In the genomic region with DNA sequence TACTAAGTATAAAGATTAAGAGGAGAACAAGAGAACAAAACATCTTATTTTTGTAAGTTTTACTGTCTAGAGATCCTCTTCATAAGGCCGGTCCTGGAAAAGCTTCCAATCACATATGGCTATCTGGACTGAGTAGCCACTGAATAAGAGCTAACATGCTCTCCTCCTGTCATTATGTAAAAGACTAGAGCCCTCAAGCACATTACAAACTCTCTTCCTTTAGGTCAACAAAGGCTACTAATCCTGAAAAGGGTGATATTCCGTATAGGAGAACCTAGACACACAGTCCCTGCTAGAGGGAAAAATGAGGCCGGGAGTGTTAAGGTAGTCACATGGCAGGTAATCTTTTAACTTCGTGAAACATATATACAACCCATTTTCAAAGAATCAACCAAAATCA, we compare ENCODE assay signal across 19 cellular contexts.
DNase-seq lines count a peak whose midpoint lies in the region; ATAC-seq and TF ChIP-seq lines count a peak whose summit lies in the region.
"Had no signal": no experiment of that assay in that cellular context is flagged by ENCODE, and none has a peak within 500 bp of the region (broad histone marks: within the 10 kb centered on the region; RNA-seq: fewer than 3 reads in every experiment).

No MANE protein-coding gene starts in this region.

- no peaks in the 10 kb centered on the region for H3K79me2 ChIP-seq in hepatocyte
- H3K79me2 ChIP-seq in smooth muscle cell (ENCODE audit: low read depth), result no peaks in the 10 kb centered on the region

- H3K36me3 Mint-ChIP-seq in mesothelial cell of epicardium, result no peaks in the 10 kb centered on the region
- H3K36me3 Mint-ChIP-seq: CD8-positive, alpha-beta T cell had no signal

- peak; percentile 12 to 75 for DNase-seq in HAP-1 (ENCODE audit: low spot score in 2 of 2)
- no peak for DNase-seq in hepatocyte (ENCODE audit: low spot score)
- DNase-seq in mesothelial cell of epicardium (ENCODE audit: low spot score in 2 of 2, unreplicated experiment in 2 of 2), result no peak
- no peak for DNase-seq in smooth muscle cell (lab: John Stamatoyannopoulos, UW; ENCODE audit: unreplicated experiment)
- DNase-seq in MG63, result no peak
- DNase-seq: AML-193; Caco-2; Calu3; CD4-positive, alpha-beta T cell; CD8-positive, alpha-beta T cell; DMS79 treated with DMSO at 0.1 percent for 48 hours; GF-D8 had no signal

- H3K4me1 ChIP-seq in HAP-1 (peaks cover 12% of the 10 kb centered on the region), hepatocyte (ENCODE audit: insufficient read depth) (no peaks in the 10 kb centered on the region), smooth muscle cell (ENCODE audit: low read depth) (no peaks in the 10 kb centered on the region)
- H3K4me1 ChIP-seq: A549; BLaER1 treated with 17β-estradiol and CSF1 and Interleukin-3, amounts not matched to agents 10 nM and 100 nM had no signal

- H3K4me1 Mint-ChIP-seq in mesothelial cell of epicardium, result peaks cover 17% of the 10 kb centered on the region
- H3K4me1 Mint-ChIP-seq: B cell had no signal

- no peak overlapping the region for H3K4me3 Mint-ChIP-seq in mesothelial cell of epicardium
- H3K4me3 Mint-ChIP-seq: B cell; CD4-positive, alpha-beta T cell; CD8-positive, alpha-beta T cell had no signal

- peak overlapping the region; percentile 30 for H3K27ac Mint-ChIP-seq in mesothelial cell of epicardium
- H3K27ac Mint-ChIP-seq: B cell; CD4-positive, alpha-beta T cell; CD8-positive, alpha-beta T cell had no signal

- peak overlapping the region; percentile 5 for H2AFZ ChIP-seq in hepatocyte
- no peak overlapping the region for H2AFZ ChIP-seq in smooth muscle cell (ENCODE audit: low read depth)

- 58% methylated on average over 4 of the region's 4 CpGs for WGBS in hepatocyte (ENCODE audit: low lambda C conversion rate, missing lambda C conversion rate)
- 84% methylated on average over 4 of the region's 4 CpGs for whole genome bisulfite sequencing in smooth muscle cell (ENCODE audit: low lambda C conversion rate)

- H3K4me2 ChIP-seq in hepatocyte, result no peak overlapping the region
- peak overlapping the region; percentile 21 for H3K4me2 ChIP-seq in smooth muscle cell
- H3K4me2 ChIP-seq: A549; BLaER1 treated with 17β-estradiol and CSF1 and Interleukin-3, amounts not matched to agents 10 nM and 100 nM had no signal

- H3K36me3 ChIP-seq in HAP-1 (replicated peaks) (no peaks in the 10 kb centered on the region), hepatocyte (replicated peaks; ENCODE audit: insufficient read depth, low read depth) (no peaks in the 10 kb centered on the region), smooth muscle cell (ENCODE audit: low read depth) (no peaks in the 10 kb centered on the region), MG63 (no peaks in the 10 kb centered on the region)
- H3K36me3 ChIP-seq: BLaER1 treated with 17β-estradiol and CSF1 and Interleukin-3, amounts not matched to agents 10 nM and 100 nM had no signal

- H4K20me1 ChIP-seq in hepatocyte (ENCODE audit: insufficient read depth, poor library complexity, severe bottlenecking) (no peaks in the 10 kb centered on the region), smooth muscle cell (ENCODE audit: low read depth) (no peaks in the 10 kb centered on the region)
- H4K20me1 ChIP-seq: BLaER1 treated with 17β-estradiol and CSF1 and Interleukin-3, amounts not matched to agents 10 nM and 100 nM had no signal

- H3K9me3 ChIP-seq in HAP-1, result no peaks in the 10 kb centered on the region
- H3K9me3 ChIP-seq in hepatocyte (ENCODE audit: low read depth), result no peaks in the 10 kb centered on the region
- no peaks in the 10 kb centered on the region for H3K9me3 ChIP-seq in smooth muscle cell (replicated peaks; ENCODE audit: low read depth)
- no peaks in the 10 kb centered on the region for H3K9me3 ChIP-seq in MG63
- H3K9me3 ChIP-seq: A549; BLaER1 treated with 17β-estradiol and CSF1 and Interleukin-3, amounts not matched to agents 10 nM and 100 nM; Caco-2 had no signal

- H3K27me3 ChIP-seq in HAP-1 (ENCODE audit: low read depth), result no peaks in the 10 kb centered on the region
- H3K27me3 ChIP-seq in hepatocyte, result no peaks in the 10 kb centered on the region
- H3K27me3 ChIP-seq in smooth muscle cell (ENCODE audit: low read depth), result no peaks in the 10 kb centered on the region
- H3K27me3 ChIP-seq in MG63, result no peaks in the 10 kb centered on the region
- H3K27me3 ChIP-seq: BLaER1 treated with 17β-estradiol and CSF1 and Interleukin-3, amounts not matched to agents 10 nM and 100 nM had no signal

- no peaks in the 10 kb centered on the region for H3K9me3 Mint-ChIP-seq in mesothelial cell of epicardium
- H3K9me3 Mint-ChIP-seq: CD4-positive, alpha-beta T cell; CD8-positive, alpha-beta T cell had no signal

- no peaks in the 10 kb centered on the region for H3F3A ChIP-seq in smooth muscle cell (ENCODE audit: low read depth)

- H3K4me3 ChIP-seq in HAP-1, result no peak overlapping the region
- no peak overlapping the region for H3K4me3 ChIP-seq in hepatocyte
- no peak overlapping the region for H3K4me3 ChIP-seq in smooth muscle cell
- H3K4me3 ChIP-seq in MG63, result no peak overlapping the region
- H3K4me3 ChIP-seq: A549; BLaER1 treated with 17β-estradiol and CSF1 and Interleukin-3, amounts not matched to agents 10 nM and 100 nM had no signal

- no peaks in the 10 kb centered on the region for H3K9me2 ChIP-seq in hepatocyte (replicated peaks; ENCODE audit: insufficient read depth)

- H3K27me3 Mint-ChIP-seq in mesothelial cell of epicardium (ENCODE audit: low read depth), result no peaks in the 10 kb centered on the region
- H3K27me3 Mint-ChIP-seq: B cell; CD4-positive, alpha-beta T cell had no signal

- TF ChIP-seq CTCF in hepatocyte (IDR thresholded peaks at IDR 0.05; ENCODE audit: poor library complexity) (no peak), mesothelial cell of epicardium (IDR thresholded peaks at IDR 0.05; ENCODE audit: unreplicated experiment) (no peak), smooth muscle cell (IDR thresholded peaks at IDR 0.05; ENCODE audit: borderline replicate concordance, insufficient read depth, poor library complexity, severe bottlenecking) (no peak)

- no peak for ATAC-seq in activated CD4-positive, CD25-positive, alpha-beta regulatory T cell treated with anti-CD3 and anti-CD28 coated beads, Interleukin-2, amount 50 U/mL, for 24 hours
- no peak for ATAC-seq in HG03045 (IDR thresholded peaks at IDR 0.05; ENCODE audit: unreplicated experiment)
- ATAC-seq: A549; CD8-positive, alpha-beta T cell had no signal

- in situ Hi-C loops in HAP-1 (cut with MboI; ENCODE audit: low sequenced_read_pairs), result no loop called here

- H3K9ac ChIP-seq in smooth muscle cell (ENCODE audit: low read depth), result no peak overlapping the region
- H3K9ac ChIP-seq: BLaER1 treated with 17β-estradiol and CSF1 and Interleukin-3, amounts not matched to agents 10 nM and 100 nM had no signal

- no peak overlapping the region for H3K27ac ChIP-seq in hepatocyte
- H3K27ac ChIP-seq in smooth muscle cell (ENCODE audit: low read depth), result no peak overlapping the region
- H3K27ac ChIP-seq: 22Rv1; A549; BLaER1 treated with 17β-estradiol and CSF1 and Interleukin-3, amounts not matched to agents 10 nM and 100 nM; C4-2B had no signal

Comparison
In these comparisons a context has a peak if more than half of its experiments do, and no peak if none do; other contexts are left out.
1. DNase-seq: peak in HAP-1 (2 of 2); none in hepatocyte (single experiment), mesothelial cell of epicardium (0 of 2), smooth muscle cell (single experiment) and MG63 (single experiment).